In genomic region chr22:32765117-32765618, GRCh38 we compare ENCODE assay signal across 18 cellular contexts. TPM values are rescaled to one million over a fixed set of nuclear protein-coding genes. Genes with fewer than 3 reads are reported as not detected.
DNase-seq lines count a peak whose midpoint lies in the region; TF ChIP-seq lines count a peak whose summit lies in the region.
"Had no signal": no experiment of that assay in that cellular context is flagged by ENCODE, and none has a peak within 500 bp of the region (broad histone marks: within the 10 kb centered on the region; RNA-seq: fewer than 3 reads in every experiment).

No MANE protein-coding gene starts in this region.

- no peak overlapping the region for H3T11ph ChIP-seq in H9 (ENCODE audit: low read length)

- no peak overlapping the region; the same call in 1 of the 2 replicates for H3K14ac ChIP-seq in H9 (ENCODE audit: insufficient read depth, low read length)

- H3K4me2 ChIP-seq in H9 (ENCODE audit: insufficient read depth, insufficient read length, low read length), result no peak overlapping the region
- H3K4me2 ChIP-seq: SK-N-SH had no signal

- peak overlapping the region in 2 of 3 experiments; percentile 42 to 45; a peak in 3 of 7 replicates for H3K27ac Mint-ChIP-seq in H9
- H3K27ac Mint-ChIP-seq: activated CD4-positive, alpha-beta memory T cell treated with anti-CD3 and anti-CD28 coated beads, Interleukin-2, amount 10 ng/mL, durations not matched to agents 7 days and 5 days; activated naive CD8-positive, alpha-beta T cell treated with anti-CD3 and anti-CD28 coated beads, Interleukin-2, amount 10 ng/mL, durations not matched to agents 7 days and 5 days; activated T-cell treated with anti-CD3 and anti-CD28 coated beads, Interleukin-2, amount 50 U/mL, for 72 hours; CD4-positive, CD25-positive, alpha-beta regulatory T cell had no signal

- H4K8ac ChIP-seq in H9 (replicated peaks; ENCODE audit: insufficient read length, low read depth, low read length), result no peak overlapping the region

- H2BK5ac ChIP-seq in H9 (ENCODE audit: insufficient read length, low read length), result no peak overlapping the region

- peaks cover 10% of the 10 kb centered on the region; the same call in 1 of the 2 replicates for H3K4me1 ChIP-seq in H9 (ENCODE audit: insufficient read depth, low read length)
- H3K4me1 ChIP-seq in mesodermal cell (ENCODE audit: control insufficient read depth, insufficient read depth, low read length, poor library complexity, severe bottlenecking), result peaks cover 29% of the 10 kb centered on the region
- H3K4me1 ChIP-seq in spleen, result peaks cover 0 to 37% (median 13%) of the 10 kb centered on the region in 6 donors

- H3K36me3 Mint-ChIP-seq in H9 (ENCODE audit: insufficient read depth in 1 of 3, low read depth in 3 of 3), result peaks cover 0 to 9% (median 0%) of the 10 kb centered on the region in 3 experiments; a peak in 3 of 7 replicates
- H3K36me3 Mint-ChIP-seq: activated naive CD8-positive, alpha-beta T cell treated with anti-CD3 and anti-CD28 coated beads, Interleukin-2, amount 10 ng/mL, durations not matched to agents 7 days and 5 days; CD4-positive, CD25-positive, alpha-beta regulatory T cell; immature natural killer cell had no signal

- H2AFZ ChIP-seq in H9 (ENCODE audit: low read length), result no peak overlapping the region

- H2BK12ac ChIP-seq in H9 (ENCODE audit: insufficient read length, low read depth, low read length), result no peak overlapping the region

- H3K36me3 ChIP-seq in mesodermal cell (ENCODE audit: control insufficient read depth, insufficient read depth, low read length) (no peaks in the 10 kb centered on the region), spleen (no peaks in the 10 kb centered on the region)

- no peak overlapping the region; a peak in 1 of 5 replicates for H3K4me3 Mint-ChIP-seq in H9
- H3K4me3 Mint-ChIP-seq: activated CD4-positive, alpha-beta memory T cell treated with anti-CD3 and anti-CD28 coated beads, Interleukin-2, amount 10 ng/mL, durations not matched to agents 7 days and 5 days; activated naive CD8-positive, alpha-beta T cell treated with anti-CD3 and anti-CD28 coated beads, Interleukin-2, amount 10 ng/mL, durations not matched to agents 7 days and 5 days; activated T-cell treated with anti-CD3 and anti-CD28 coated beads, Interleukin-2, amount 50 U/mL, for 72 hours; CD4-positive, CD25-positive, alpha-beta regulatory T cell; immature natural killer cell had no signal

- TF ChIP-seq POLR2A in spleen (IDR thresholded peaks at IDR 0.05), result no peak

- H2AK5ac ChIP-seq in H9 (ENCODE audit: insufficient read length, low read length), result no peak overlapping the region

- H3K27me3 ChIP-seq in H9 (ENCODE audit: insufficient read depth, low read length) (no peaks in the 10 kb centered on the region), spleen (replicated peaks in 1 of 7) (peaks cover 0 to 38% (median 0%) of the 10 kb centered on the region in 7 donors)

- no peaks in the 10 kb centered on the region for H3K9me3 Mint-ChIP-seq in H9
- H3K9me3 Mint-ChIP-seq: activated CD4-positive, alpha-beta memory T cell treated with anti-CD3 and anti-CD28 coated beads, Interleukin-2, amount 10 ng/mL, durations not matched to agents 7 days and 5 days; activated naive CD8-positive, alpha-beta T cell treated with anti-CD3 and anti-CD28 coated beads, Interleukin-2, amount 10 ng/mL, durations not matched to agents 7 days and 5 days; activated T-cell treated with anti-CD3 and anti-CD28 coated beads, Interleukin-2, amount 50 U/mL, for 72 hours; HFFc6; immature natural killer cell had no signal

- H3K9ac ChIP-seq in H9 (ENCODE audit: extremely low read depth, insufficient read length, low read length), result no peak overlapping the region
- H3K9ac ChIP-seq: SK-N-SH had no signal

- no peak overlapping the region for H4K91ac ChIP-seq in H9 (ENCODE audit: insufficient read length, low read depth, low read length)

- no peak overlapping the region for H2BK120ac ChIP-seq in H9 (ENCODE audit: low read depth, low read length, poor library complexity, severe bottlenecking)

- H3K27me3 Mint-ChIP-seq in H9 (ENCODE audit: low read depth), result no peaks in the 10 kb centered on the region

- H2BK20ac ChIP-seq in H9 (ENCODE audit: low read depth, low read length, poor library complexity, severe bottlenecking), result no peak overlapping the region

- no peaks in the 10 kb centered on the region for H4K20me1 ChIP-seq in H9 (ENCODE audit: control insufficient read depth, insufficient read depth, insufficient read length)

- no peak overlapping the region for H3K4ac ChIP-seq in H9 (ENCODE audit: low read depth, low read length)

- intact Hi-C loops in spleen (cut with DNase I; ENCODE audit: low total_unique reads), result no loop called here

- no peak overlapping the region for H3K56ac ChIP-seq in H9 (ENCODE audit: insufficient read length, low read depth, low read length)

- DNase-seq in H9 (no peak), spleen (no peak), NCI-H524 treated with DMSO at 0.1 percent for 48 hours (lab: John Stamatoyannopoulos, UW) (no peak), DMS79 (lab: John Stamatoyannopoulos, UW) (no peak), NCI-H1048 (lab: John Stamatoyannopoulos, UW) (no peak)
- no peak for DNase-seq in activated effector memory CD4-positive, alpha-beta T cell treated with Interleukin-2 at 50 U/mL for 16 hours
- DNase-seq: activated CD4-positive, alpha-beta memory T cell treated with anti-CD3 and anti-CD28 coated beads, Interleukin-2, amount 10 ng/mL, durations not matched to agents 7 days and 5 days; activated naive CD8-positive, alpha-beta T cell treated with anti-CD3 and anti-CD28 coated beads, Interleukin-2, amount 10 ng/mL, durations not matched to agents 7 days and 5 days; activated T-cell treated with anti-CD3 and anti-CD28 coated beads, Interleukin-2, amount 50 U/mL, for 72 hours; CD4-positive, CD25-positive, alpha-beta regulatory T cell; immature natural killer cell; MM.1S; NCI-H1930; nucleus accumbens; SK-N-SH had no signal

- WGBS in H9 (ENCODE audit: extremely low coverage, insufficient read length, low lambda C conversion rate), result no CpG with 5 or more reads among the region's 13 CpGs
- 79 to 92% methylated on average over 11 to 12 of the region's 13 CpGs for WGBS in mesodermal cell (ENCODE audit: insufficient coverage in 2 of 2), 2 experiments
- 27 to 46% (median 37%) methylated on average over 13 of the region's 13 CpGs for WGBS in spleen, 5 donors

- H2BK15ac ChIP-seq in H9 (ENCODE audit: low read depth, low read length), result no peak overlapping the region

- H3K18ac ChIP-seq in H9 (ENCODE audit: insufficient read length, low read depth, low read length), result no peak overlapping the region

- TF ChIP-seq CTCF in H9 (conservative IDR thresholded peaks at IDR 0.05) (no peak), spleen (IDR thresholded peaks at IDR 0.05 in 8 of 11, conservative IDR thresholded peaks at IDR 0.05 in 3 of 11) (no peak)

- no peaks in the 10 kb centered on the region for H3K79me2 ChIP-seq in H9 (ENCODE audit: insufficient read depth, low read length)

- H3K23ac ChIP-seq in H9 (ENCODE audit: insufficient read length, low read depth, low read length), result no peak overlapping the region

- no peaks in the 10 kb centered on the region for H3K23me2 ChIP-seq in H9 (ENCODE audit: insufficient read length, low read depth, low read length, poor library complexity, severe bottlenecking)

- H3K4me3 ChIP-seq in mesodermal cell (ENCODE audit: extremely low read depth, insufficient read depth, low read length, poor library complexity, severe bottlenecking), result no peak overlapping the region
- H3K4me3 ChIP-seq in spleen, result no peak overlapping the region

- H3K9me3 ChIP-seq in H9 (ENCODE audit: control insufficient read depth, low read depth, low read length) (no peaks in the 10 kb centered on the region), mesodermal cell (ENCODE audit: control insufficient read depth, low read length) (peaks cover 7% of the 10 kb centered on the region), spleen (peaks cover 0 to 9% (median 0%) of the 10 kb centered on the region in 8 donors)
- H3K9me3 ChIP-seq: SK-N-SH had no signal

- peaks cover 11 to 14% of the 10 kb centered on the region in 2 experiments for H3K4me1 Mint-ChIP-seq in H9
- H3K4me1 Mint-ChIP-seq: activated CD4-positive, alpha-beta memory T cell treated with anti-CD3 and anti-CD28 coated beads, Interleukin-2, amount 10 ng/mL, durations not matched to agents 7 days and 5 days; activated naive CD8-positive, alpha-beta T cell treated with anti-CD3 and anti-CD28 coated beads, Interleukin-2, amount 10 ng/mL, durations not matched to agents 7 days and 5 days; immature natural killer cell had no signal

- H3K27ac ChIP-seq in H9 (ENCODE audit: insufficient read length, low read depth, low read length) (no peak overlapping the region), cingulate gyrus (ENCODE audit: low read depth, low read length) (peak overlapping the region; percentile 35), mesodermal cell (ENCODE audit: low read depth, low read length, severe bottlenecking) (peak overlapping the region; percentile 74), spleen (peak overlapping the region; percentile 36 to 83 (median 66))

- H3K79me1 ChIP-seq in H9 (ENCODE audit: insufficient read depth, low read depth, low read length, poor library complexity, severe bottlenecking), result no peaks in the 10 kb centered on the region

- H4K5ac ChIP-seq in H9 (ENCODE audit: insufficient read length, low read depth, low read length), result no peak overlapping the region

RNA-seq across cellular contexts. Expression of gene TIMP3, which starts 36.3 kb away (rescaled TPM):
- total RNA-seq in H9 (2021) (0.86 and 0.87 TPM in 2 replicates), spleen (100 to 1,000 TPM; 171 to 689 (median 516) TPM)
- polyA plus RNA-seq in mesodermal cell (2013, experiment 1 of 2), result 67.4 TPM
- polyA plus RNA-seq in mesodermal cell (2013, experiment 2 of 2), result 63.7 TPM
- polyA plus RNA-seq in spleen, result 100 to 1,000 TPM in 1 of 3 donors, 10 to 100 TPM in 2; 19.7 to 104 (median 48.1) TPM
- total RNA-seq: activated CD4-positive, alpha-beta memory T cell treated with anti-CD3 and anti-CD28 coated beads, Interleukin-2, amount 10 ng/mL, durations not matched to agents 7 days and 5 days had no signal
- polyA plus RNA-seq: CD4-positive, CD25-positive, alpha-beta regulatory T cell; immature natural killer cell had no signal

Comparison
In these comparisons a context has a peak if more than half of its experiments do, and no peak if none do; other contexts are left out.
1. RNA of gene TIMP3, which starts 36.3 kb away (total RNA-seq): 171 to 689 TPM in spleen; 0.86 to 0.87 TPM in H9; every median in the first group is over 10 times any median in the second.